Comparison of ENCODE assay signal across 21 cellular contexts in genomic region chr12:24954261-24954660, GRCh38.
"Had no signal": no experiment of that assay in that cellular context is flagged by ENCODE, and none has a peak within 500 bp of the region (broad histone marks: within the 10 kb centered on the region; RNA-seq: fewer than 3 reads in every experiment).

No MANE protein-coding gene starts in this region.

- ATAC-seq: activated T-cell treated with anti-CD3 and anti-CD28 coated beads, Interleukin-2, amount 50 U/mL, for 4 hours; body of pancreas; foreskin keratinocyte; lower lobe of right lung; naive thymus-derived CD4-positive, alpha-beta T cell; sciatic nerve; stimulated activated naive B cell treated with anti-CD40 and anti-IgM and Interleukin-4, amounts not matched to agents 10 μg/mL and 1 μg/mL and 100 μg/mL, for 72 hours; WTC11 had no signal

- H3K4me3 Mint-ChIP-seq: activated T-cell treated with anti-CD3 and anti-CD28 coated beads, Interleukin-2, amount 50 U/mL, for 4 hours; naive thymus-derived CD4-positive, alpha-beta T cell; neural progenitor cell; stimulated activated naive B cell treated with anti-CD40 and anti-IgM and Interleukin-4, amounts not matched to agents 10 μg/mL and 1 μg/mL and 100 μg/mL, for 72 hours; WTC11 had no signal

- H3K27ac Mint-ChIP-seq: activated T-helper 2 cell treated with anti-CD3 and anti-CD28 coated beads, Interferon-gamma antibody, Interleukin-2, Interleukin-4, amounts not matched to agents 10 μg/mL and 5 μg/mL and 100 μg/mL, durations not matched to agents 14 hours and 24 hours and 36 hours; naive thymus-derived CD4-positive, alpha-beta T cell; WTC11 had no signal

- H3K4me3 ChIP-seq: body of pancreas, cardiac muscle cell, lower lobe of right lung, neural progenitor cell, thoracic aorta, upper lobe of left lung had no signal

- H3K9me3 Mint-ChIP-seq: activated T-cell treated with anti-CD3 and anti-CD28 coated beads, Interleukin-2, amount 50 U/mL, for 4 hours; activated T-helper 2 cell treated with anti-CD3 and anti-CD28 coated beads, Interferon-gamma antibody, Interleukin-2, Interleukin-4, amounts not matched to agents 10 μg/mL and 5 μg/mL and 100 μg/mL, durations not matched to agents 14 hours and 24 hours and 36 hours; neural progenitor cell had no signal

- DNase-seq: activated CD8-positive, alpha-beta memory T cell treated with anti-CD3 and anti-CD28 coated beads for 24 hours; activated CD8-positive, alpha-beta memory T cell treated with anti-CD3 and anti-CD28 coated beads, Interleukin-2, amount 50 U/mL, for 4 hours; activated naive CD4-positive, alpha-beta T cell; activated T-cell treated with anti-CD3 and anti-CD28 coated beads, Interleukin-2, amount 50 U/mL, for 4 hours; anterior cingulate cortex; body of pancreas; cortex of kidney; foreskin keratinocyte; lower lobe of right lung; naive thymus-derived CD4-positive, alpha-beta T cell; small intestine; stimulated activated CD4-positive, alpha-beta T cell treated with anti-CD3 and anti-CD28 coated beads, Interleukin-15, amount 100 ng/mL, for 24 hours; stimulated activated naive B cell treated with anti-CD40 and anti-IgM and Interleukin-4, amounts not matched to agents 10 μg/mL and 1 μg/mL and 100 μg/mL, for 72 hours; T-helper 1 cell; upper lobe of left lung had no signal

- H3K36me3 Mint-ChIP-seq: naive thymus-derived CD4-positive, alpha-beta T cell; neural progenitor cell; WTC11 had no signal
